ENCODE assay signal across 8 cellular contexts in genomic region chr22:27919222-27919942, GRCh38. TPM values are rescaled to one million over a fixed set of nuclear protein-coding genes. Genes with fewer than 3 reads are reported as not detected.
A peak's percentile ranks its signal among the peaks of the same experiment; 100 is the strongest.
DNase-seq lines count a peak whose midpoint lies in the region; ATAC-seq and TF ChIP-seq lines count a peak whose summit lies in the region.

PITPNB (minus strand) TSS chr22:27919256; CDS start chr22:27919191, 65 bp downstream.

- peak; percentile 70 for TF ChIP-seq POLR2A in breast epithelium (IDR thresholded peaks at IDR 0.05)

- no peaks in the 10 kb centered on the region for H3K27me3 ChIP-seq in WERI-Rb-1 (ENCODE audit: insufficient read depth, low read depth, severe bottlenecking)
- H3K27me3 ChIP-seq in breast epithelium: no peaks in the 10 kb centered on the region
- no peaks in the 10 kb centered on the region for H3K27me3 ChIP-seq in skeletal muscle tissue (ENCODE audit: control insufficient read depth in 3 of 3, insufficient read depth in 3 of 3, low read length in 3 of 3)

- peak within 1 kb of the TSS; percentile 94 to 98 (median 94) for H3K9ac ChIP-seq in skeletal muscle tissue (ENCODE audit: low read depth in 1 of 3, low read length in 3 of 3)

- POLR2A ChIA-PET in AG04449 (lab: Yijun Ruan, JAX): interaction anchor here (0.7 to 0.9 kb wide), 2 partner anchors 11 to 14 kb away, joined by 3 to 8 read pairs; no protein-coding TSS in a partner anchor

- H3K4me1 ChIP-seq in breast epithelium (peaks cover 0 to 3% of the 10 kb centered on the region in 2 donors), skeletal muscle tissue (ENCODE audit: control insufficient read depth in 3 of 3, insufficient read depth in 3 of 3, low read length in 3 of 3) (peaks cover 16 to 21% (median 17%) of the 10 kb centered on the region in 3 donors)

- no peak for TF ChIP-seq CTCF in AG04449 (IDR thresholded peaks at IDR 0.05; ENCODE audit: insufficient read depth, low read length, missing control alignments)
- no peak for TF ChIP-seq CTCF in WERI-Rb-1 (IDR thresholded peaks at IDR 0.05; ENCODE audit: low read depth, low read length)
- TF ChIP-seq CTCF in breast epithelium (IDR thresholded peaks at IDR 0.05): peak in 1 of 3 donors; percentile 9

- peak within 1 kb of the TSS; percentile 87 for H3K4me3 ChIP-seq in AG04449 (ENCODE audit: low read depth, low read length)
- peak within 1 kb of the TSS; percentile 98 for H3K4me3 ChIP-seq in WERI-Rb-1 (ENCODE audit: low read depth, low read length)
- H3K4me3 ChIP-seq in breast epithelium: peak within 1 kb of the TSS; percentile 74 to 100 (median 97)
- H3K4me3 ChIP-seq in iPS-18c (ENCODE audit: insufficient read depth, low read depth, low read length): peak within 1 kb of the TSS; percentile 71
- peak within 1 kb of the TSS; percentile 94 to 95 (median 94) for H3K4me3 ChIP-seq in skeletal muscle tissue (ENCODE audit: low read length in 3 of 3)

- intact Hi-C loops in breast epithelium (cut with DNase I; ENCODE audit: low total_unique reads): no loop called here

- DNase-seq in AG04449 (ENCODE audit: low read depth, low spot score) (peak; percentile 79), NCI-H2227 (lab: John Stamatoyannopoulos, UW; ENCODE audit: unreplicated experiment) (peak; percentile 97), WERI-Rb-1 (peak; percentile 98), breast epithelium (ENCODE audit: low spot score in 2 of 2) (peak; percentile 93 to 96)

- H3K27ac ChIP-seq in WERI-Rb-1 (peak within 1 kb of the TSS; percentile 90), breast epithelium (peak within 1 kb of the TSS; percentile 92 to 99), skeletal muscle tissue (ENCODE audit: low read depth, low read length) (peak within 1 kb of the TSS; percentile 99)

- H3K36me3 ChIP-seq in WERI-Rb-1 (peaks cover 13% of the 10 kb centered on the region), breast epithelium (no peaks in the 10 kb centered on the region), skeletal muscle tissue (ENCODE audit: control insufficient read depth in 3 of 3, insufficient read depth in 3 of 3, low read length in 3 of 3) (peaks cover 0 to 3% (median 3%) of the 10 kb centered on the region in 3 donors)

- ATAC-seq in GM18907 (IDR thresholded peaks at IDR 0.05; ENCODE audit: unreplicated experiment) (peak; percentile 87), HG03139 (IDR thresholded peaks at IDR 0.05; ENCODE audit: unreplicated experiment) (peak; percentile 74)

- CTCF ChIA-PET in AG04449 (lab: Yijun Ruan, JAX): interaction anchor here (0.8 to 2.4 kb wide), 5 partner anchors 18 to 83 kb away, joined by 3 to 9 read pairs (median 4); no protein-coding TSS in a partner anchor

- no peaks in the 10 kb centered on the region for H3K9me3 ChIP-seq in WERI-Rb-1 (ENCODE audit: severe bottlenecking)
- H3K9me3 ChIP-seq in breast epithelium: no peaks in the 10 kb centered on the region
- no peaks in the 10 kb centered on the region for H3K9me3 ChIP-seq in iPS-18c (ENCODE audit: control insufficient read depth, insufficient read depth, low read length)
- no peaks in the 10 kb centered on the region for H3K9me3 ChIP-seq in skeletal muscle tissue (ENCODE audit: control insufficient read depth in 3 of 3, low read length in 3 of 3)

RNA-seq across cellular contexts. Expression of gene PITPNB, which starts in this region (rescaled TPM):
- total RNA-seq in breast epithelium (10 to 100 TPM; 41.1 to 49.2 (median 47.5) TPM), skeletal muscle tissue (36.5 TPM)

Comparison
In these comparisons a context has a peak if more than half of its experiments do, and no peak if none do; other contexts are left out.
1. Peak in every context shown above with its lines: DNase-seq, ATAC-seq, H3K4me3 ChIP-seq and H3K27ac ChIP-seq.